In genomic region chr1:200890818-200891773, GRCh38 we compare ENCODE assay signal across 8 cellular contexts. TPM values are rescaled to one million over a fixed set of nuclear protein-coding genes. Genes with fewer than 3 reads are reported as not detected.
DNase-seq lines count a peak whose midpoint lies in the region; ATAC-seq and TF ChIP-seq lines count a peak whose summit lies in the region.

No MANE protein-coding gene starts in this region.

- intact Hi-C loops in body of pancreas (cut with DNase I), result no loop called here

- no peaks in the 10 kb centered on the region for H3K9me3 ChIP-seq in body of pancreas

- H3K27me3 ChIP-seq in body of pancreas, result no peaks in the 10 kb centered on the region

- peak overlapping the region in 5 of 6 donors; percentile 80 to 89 (median 83) for H3K27ac Mint-ChIP-seq in immature natural killer cell
- H3K27ac Mint-ChIP-seq in stimulated activated effector memory CD8-positive, alpha-beta T cell treated with anti-CD3 and anti-CD28 coated beads, Interleukin-12 subunit alpha, Interleukin-12 subunit beta, amount 100 ng/mL, for 72 hours, result peak overlapping the region; percentile 16

- DNase-seq in AG20443 (ENCODE audit: low spot score) (peak; percentile 79), NCI-H2227 (lab: John Stamatoyannopoulos, UW; ENCODE audit: unreplicated experiment) (peak; percentile 68), body of pancreas (peak; percentile 34 to 59 (median 47)), immature natural killer cell (peak in 2 of 3 donors; percentile 26 to 38), GM19238 (ENCODE audit: insufficient read length, low spot score) (no peak)
- DNase-seq in stimulated activated effector memory CD8-positive, alpha-beta T cell treated with anti-CD3 and anti-CD28 coated beads, Interleukin-12 subunit alpha, Interleukin-12 subunit beta, amount 100 ng/mL, for 72 hours (ENCODE audit: low spot score in 2 of 2), result no peak

- ATAC-seq in body of pancreas (peak; percentile 43), HG03097 (IDR thresholded peaks at IDR 0.05; ENCODE audit: low FRiP score, unreplicated experiment) (no peak)
- ATAC-seq in stimulated activated effector memory CD8-positive, alpha-beta T cell treated with anti-CD3 and anti-CD28 coated beads, Interleukin-12 subunit alpha, Interleukin-12 subunit beta, amount 100 ng/mL, for 72 hours, result no peak

- H3K27me3 Mint-ChIP-seq in immature natural killer cell (ENCODE audit: low read depth in 3 of 3), result peaks cover 11 to 22% (median 16%) of the 10 kb centered on the region in 3 donors

- H3K36me3 Mint-ChIP-seq in immature natural killer cell, result no peaks in the 10 kb centered on the region
- no peaks in the 10 kb centered on the region for H3K36me3 Mint-ChIP-seq in stimulated activated effector memory CD8-positive, alpha-beta T cell treated with anti-CD3 and anti-CD28 coated beads, Interleukin-12 subunit alpha, Interleukin-12 subunit beta, amount 100 ng/mL, for 72 hours

- H3K4me3 Mint-ChIP-seq in immature natural killer cell, result peak overlapping the region; percentile 75 to 84 (median 79)
- H3K4me3 Mint-ChIP-seq in stimulated activated effector memory CD8-positive, alpha-beta T cell treated with anti-CD3 and anti-CD28 coated beads, Interleukin-12 subunit alpha, Interleukin-12 subunit beta, amount 100 ng/mL, for 72 hours, result peak overlapping the region; percentile 63

- peak in 1 of 3 donors; percentile 8 for TF ChIP-seq POLR2A in body of pancreas (IDR thresholded peaks at IDR 0.05)

- H3K27ac ChIP-seq in body of pancreas, result peak overlapping the region; percentile 53 to 96 (median 76)

- TF ChIP-seq CTCF in GM12874 (IDR thresholded peaks at IDR 0.05; ENCODE audit: insufficient read depth, low read depth, low read length), result peak; percentile 76
- peak in 6 of 7 experiments; percentile 28 to 49 (median 41) for TF ChIP-seq CTCF in body of pancreas (IDR thresholded peaks at IDR 0.05)

- H3K36me3 ChIP-seq in body of pancreas (replicated peaks in 1 of 2; ENCODE audit: insufficient read depth in 1 of 2, low read depth in 2 of 2), result no peaks in the 10 kb centered on the region

- peaks cover 33% of the 10 kb centered on the region for H3K4me1 ChIP-seq in body of pancreas

- H3K4me1 Mint-ChIP-seq in immature natural killer cell, result peaks cover 54 to 62% of the 10 kb centered on the region in 2 donors
- H3K4me1 Mint-ChIP-seq in stimulated activated effector memory CD8-positive, alpha-beta T cell treated with anti-CD3 and anti-CD28 coated beads, Interleukin-12 subunit alpha, Interleukin-12 subunit beta, amount 100 ng/mL, for 72 hours, result peaks cover 48% of the 10 kb centered on the region

- peak overlapping the region; percentile 9 to 28 for H3K4me3 ChIP-seq in body of pancreas

- WGBS in body of pancreas, 2 donors, result 2 to 10% methylated on average over 25 to 65 of the region's 72 CpGs

- no peaks in the 10 kb centered on the region for H3K9me3 Mint-ChIP-seq in immature natural killer cell
- H3K9me3 Mint-ChIP-seq in stimulated activated effector memory CD8-positive, alpha-beta T cell treated with anti-CD3 and anti-CD28 coated beads, Interleukin-12 subunit alpha, Interleukin-12 subunit beta, amount 100 ng/mL, for 72 hours, result no peaks in the 10 kb centered on the region

RNA-seq across cellular contexts. Expression of gene INAVA, which starts 3.6 kb away (rescaled TPM):
- total RNA-seq in body of pancreas, result 10 to 100 TPM; 22.1 to 30.7 TPM
- under 1 TPM in 1 of 3 donors, not detected in 2; 0.10 TPM for polyA plus RNA-seq in immature natural killer cell

RNA-seq across cellular contexts. Expression of gene GPR25, which starts 18.3 kb away (rescaled TPM):
- 1 to 10 TPM in 1 of 2 donors, not detected in 1; 1.3 TPM for total RNA-seq in body of pancreas
- polyA plus RNA-seq in immature natural killer cell, result 10 to 100 TPM in 2 of 3 donors, 1 to 10 TPM in 1; 4.5 to 18.9 (median 14.8) TPM

Comparison
In these comparisons a context has a peak if more than half of its experiments do, and no peak if none do; other contexts are left out.
1. DNase-seq: peak in AG20443 (single experiment), NCI-H2227 (single experiment), body of pancreas (4 of 4) and immature natural killer cell (2 of 3); none in stimulated activated effector memory CD8-positive, alpha-beta T cell treated with anti-CD3 and anti-CD28 coated beads, Interleukin-12 subunit alpha, Interleukin-12 subunit beta, amount 100 ng/mL, for 72 hours (0 of 2) and GM19238 (single experiment).